Comparison of ENCODE assay signal across 23 cellular contexts in genomic region chr3:156834962-156835535, GRCh38. TPM values are rescaled to one million over a fixed set of nuclear protein-coding genes. Genes with fewer than 3 reads are reported as not detected.
DNase-seq lines count a peak whose midpoint lies in the region; ATAC-seq and TF ChIP-seq lines count a peak whose summit lies in the region.
"Had no signal": no experiment of that assay in that cellular context is flagged by ENCODE, and none has a peak within 500 bp of the region (broad histone marks: within the 10 kb centered on the region; RNA-seq: fewer than 3 reads in every experiment).

No MANE protein-coding gene starts in this region.

- H3K4me3 ChIP-seq in A673 (ENCODE audit: low read depth, low read length, poor library complexity, severe bottlenecking) = peak overlapping the region; percentile 8
- H3K4me3 ChIP-seq in IMR-90 (ENCODE audit: insufficient read depth, low read depth, low read length) = no peak overlapping the region
- H3K4me3 ChIP-seq: K562, MG63, SJSA1 had no signal

- H4K8ac ChIP-seq in IMR-90 (ENCODE audit: low read depth in 2 of 2, low read length in 2 of 2) = no peak overlapping the region

- H4K5ac ChIP-seq in IMR-90 (ENCODE audit: low read depth, low read length) = no peak overlapping the region

- CTCF ChIA-PET in A673 (lab: Charles Lee) (no interaction called here), IMR-90 (lab: Yijun Ruan, JAX) (no interaction called here)

- peaks cover 44% of the 10 kb centered on the region for H3K4me1 ChIP-seq in A673 (ENCODE audit: insufficient read depth, low read length, poor library complexity, severe bottlenecking)
- H3K4me1 ChIP-seq in IMR-90 (ENCODE audit: control insufficient read depth, insufficient read depth, low read length) = peaks cover 3% of the 10 kb centered on the region; the same call in 1 of the 2 replicates
- H3K4me1 ChIP-seq: BE2C had no signal

- POLR2A ChIA-PET in A673 (lab: Charles Lee; ENCODE audit: low non-redundant PET) (no interaction called here), IMR-90 (lab: Charles Lee; ENCODE audit: unreplicated experiment) (no interaction called here)

- no peak overlapping the region for H3K18ac ChIP-seq in IMR-90 (ENCODE audit: low read depth, low read length)

- no peak overlapping the region for H3K14ac ChIP-seq in IMR-90 (replicated peaks; ENCODE audit: low read depth, low read length)

- no peak overlapping the region for H3K4me2 ChIP-seq in IMR-90 (ENCODE audit: low read depth, low read length)

- ATAC-seq in GM21367 (IDR thresholded peaks at IDR 0.05; ENCODE audit: unreplicated experiment) (peak; percentile 62), HG02759 (IDR thresholded peaks at IDR 0.05; ENCODE audit: unreplicated experiment) (peak; percentile 48), IMR-90 (ENCODE audit: low read depth) (no peak), GM18517 (IDR thresholded peaks at IDR 0.05; ENCODE audit: unreplicated experiment) (no peak), GM19455 (IDR thresholded peaks at IDR 0.05; ENCODE audit: unreplicated experiment) (no peak), GM18498 (IDR thresholded peaks at IDR 0.05; ENCODE audit: unreplicated experiment) (no peak)
- ATAC-seq: K562, Right ventricle myocardium inferior had no signal

- BruUV-seq in A673 (replicated peaks; lab: Mats Ljungman, UMichigan) = no TSS peak
- no TSS peak for BruUV-seq in IMR-90 (replicated peaks; lab: Mats Ljungman, UMichigan)

- no peak overlapping the region for H3K4ac ChIP-seq in IMR-90 (ENCODE audit: low read depth, low read length)

- no peak overlapping the region for H2AFZ ChIP-seq in IMR-90 (replicated peaks; ENCODE audit: low read length, poor library complexity)

- H3K36me3 ChIP-seq in A673 (ENCODE audit: insufficient read depth, low read length, poor library complexity, severe bottlenecking) = no peaks in the 10 kb centered on the region
- no peaks in the 10 kb centered on the region for H3K36me3 ChIP-seq in IMR-90 (ENCODE audit: control insufficient read depth, insufficient read depth, low read length)
- H3K36me3 ChIP-seq: BE2C, MG63, SJSA1 had no signal

- DNase-seq in A673 (ENCODE audit: low spot score) (peak; percentile 86), IMR-90 (no peak), SW 1271 (lab: John Stamatoyannopoulos, UW) (no peak)
- DNase-seq: 8988T, BE2C, DMS79, GOT3, MG63, NCI-H1092, NCI-H1436 treated with DMSO at 0.1 percent for 48 hours, NCI-H2029, NCI-H226, NCI-H524, NCI-H774, T1000 had no signal

- H3K27me3 ChIP-seq in A673 (replicated peaks; ENCODE audit: insufficient read depth, low read depth, low read length, poor library complexity) (no peaks in the 10 kb centered on the region), IMR-90 (ENCODE audit: control insufficient read depth, insufficient read depth, low read length) (no peaks in the 10 kb centered on the region)
- H3K27me3 ChIP-seq: BE2C, MG63, SJSA1 had no signal

- in situ Hi-C loops in IMR-90 (cut with MboI; ENCODE audit: low sequenced_read_pairs) = loop anchor here (25.0 kb wide), 1 partner anchor 298 kb away; no protein-coding TSS in a partner anchor

- intact Hi-C loops in A673 (cut with micrococcal nuclease; ENCODE audit: unreplicated experiment) (no loop called here), IMR-90 (cut with micrococcal nuclease) (no loop called here)

- WGBS in IMR-90 (ENCODE audit: extremely low coverage in 2 of 2, insufficient read length in 1 of 2), 2 experiments = 100% methylated on average over 1 of the region's 5 CpGs; no CpG with 5 or more reads in 1 of the 2 experiments

- H2BK120ac ChIP-seq in IMR-90 (ENCODE audit: low read depth, low read length) = no peak overlapping the region

- TF ChIP-seq RAD21 in IMR-90 (IDR thresholded peaks at IDR 0.05; ENCODE audit: low read length) = no peak

- peak overlapping the region; percentile 60 for H3K27ac ChIP-seq in A673 (ENCODE audit: low read depth, low read length, poor library complexity, severe bottlenecking)
- H3K27ac ChIP-seq in IMR-90 (ENCODE audit: insufficient read depth, low read length) = no peak overlapping the region
- H3K27ac ChIP-seq: SJSA1 had no signal

- no peaks in the 10 kb centered on the region for H3K9me1 ChIP-seq in IMR-90 (ENCODE audit: insufficient read depth, low read length)

- H2BK20ac ChIP-seq in IMR-90 (ENCODE audit: low read depth, low read length) = 0 out of 2 replicates have a peak overlapping the region, but pooled peaks have one; percentile 11

- no peak for TF ChIP-seq POLR2A in IMR-90 (IDR thresholded peaks at IDR 0.05; ENCODE audit: low read depth, low read length)

- no peak overlapping the region for H2BK5ac ChIP-seq in IMR-90 (ENCODE audit: low read depth, low read length, poor library complexity, severe bottlenecking)

- no peak overlapping the region for H2AK9ac ChIP-seq in IMR-90 (replicated peaks; ENCODE audit: low read depth, low read length, poor library complexity)

- no peak overlapping the region for H3K9ac ChIP-seq in IMR-90 (ENCODE audit: low read depth, low read length)

- H3K23ac ChIP-seq in IMR-90 (ENCODE audit: low read depth, low read length) = no peak overlapping the region

- TF ChIP-seq CTCF in A673 (conservative IDR thresholded peaks at IDR 0.05; ENCODE audit: low read depth, low read length) = no peak
- no peak for TF ChIP-seq CTCF in IMR-90 (conservative IDR thresholded peaks at IDR 0.05; ENCODE audit: low read depth, low read length)

- H2AK5ac ChIP-seq in IMR-90 (ENCODE audit: low read depth, low read length) = no peak overlapping the region

- H2BK15ac ChIP-seq in IMR-90 (ENCODE audit: low read depth, low read length) = no peak overlapping the region

- H4K91ac ChIP-seq in IMR-90 (ENCODE audit: insufficient read depth, low read depth, low read length) = no peak overlapping the region

- dilution Hi-C loops in IMR-90 (cut with HindIII; ENCODE audit: low sequenced_read_pairs, unreplicated experiment) = no loop called here

- H3K56ac ChIP-seq in IMR-90 (ENCODE audit: extremely low read depth, insufficient read depth, low read length) = no peak overlapping the region

- H3K79me1 ChIP-seq in IMR-90 (ENCODE audit: low read depth in 1 of 2, low read length in 2 of 2) = no peaks in the 10 kb centered on the region

- H3K9me3 ChIP-seq in A673 (ENCODE audit: low read depth, low read length, poor library complexity, severe bottlenecking) (no peaks in the 10 kb centered on the region), IMR-90 (ENCODE audit: control insufficient read depth, insufficient read depth, low read length) (no peaks in the 10 kb centered on the region)
- H3K9me3 ChIP-seq: BE2C, MG63, SJSA1 had no signal

- H4K20me1 ChIP-seq in IMR-90 (ENCODE audit: insufficient read depth, low read length) = no peaks in the 10 kb centered on the region

TF ChIP-seq in IMR-90, 13 proteins besides CTCF, POLR2A, EP300 and RAD21:
- TF ChIP-seq MXI1 (IDR thresholded peaks at IDR 0.05; ENCODE audit: borderline replicate concordance, low read depth, low read length) (no peak), MAZ (IDR thresholded peaks at IDR 0.05; ENCODE audit: borderline replicate concordance, low read depth, low read length) (no peak), BHLHE40 (IDR thresholded peaks at IDR 0.05; ENCODE audit: low read depth, low read length) (no peak), FOS (IDR thresholded peaks at IDR 0.05; ENCODE audit: low read depth, low read length) (no peak), RCOR1 (IDR thresholded peaks at IDR 0.05; ENCODE audit: insufficient replicate concordance, low read length) (no peak), CEBPB (IDR thresholded peaks at IDR 0.05; ENCODE audit: low read depth, low read length) (no peak), SMC3 (IDR thresholded peaks at IDR 0.05; ENCODE audit: low read depth, low read length) (no peak), CHD1 (IDR thresholded peaks at IDR 0.05; ENCODE audit: low read depth, low read length) (no peak), NFE2L2 (IDR thresholded peaks at IDR 0.05; ENCODE audit: low read depth, low read length) (no peak), MAFK (IDR thresholded peaks at IDR 0.05; ENCODE audit: low read depth, low read length) (no peak)
- TF ChIP-seq, protein P1, sequence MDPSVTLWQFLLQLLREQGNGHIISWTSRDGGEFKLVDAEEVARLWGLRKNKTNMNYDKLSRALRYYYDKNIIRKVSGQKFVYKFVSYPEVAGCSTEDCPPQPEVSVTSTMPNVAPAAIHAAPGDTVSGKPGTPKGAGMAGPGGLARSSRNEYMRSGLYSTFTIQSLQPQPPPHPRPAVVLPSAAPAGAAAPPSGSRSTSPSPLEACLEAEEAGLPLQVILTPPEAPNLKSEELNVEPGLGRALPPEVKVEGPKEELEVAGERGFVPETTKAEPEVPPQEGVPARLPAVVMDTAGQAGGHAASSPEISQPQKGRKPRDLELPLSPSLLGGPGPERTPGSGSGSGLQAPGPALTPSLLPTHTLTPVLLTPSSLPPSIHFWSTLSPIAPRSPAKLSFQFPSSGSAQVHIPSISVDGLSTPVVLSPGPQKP (IDR thresholded peaks at IDR 0.05; ENCODE audit: borderline replicate concordance, low read depth, low read length) = no peak
TF ChIP-seq in IMR-90: peak in this region for 0.

RNA-seq across cellular contexts. Expression of gene LEKR1, which starts 8.9 kb away (rescaled TPM):
- total RNA-seq in A673 (2021) (0.76 and 0.90 TPM in 2 replicates), IMR-90 (2012; rRNA removed) (0.36 and 0.56 TPM in 2 replicates)
- polyA plus RNA-seq in IMR-90 (2012; rRNA removed) = 0.10 and 0.19 TPM in 2 replicates
- polyA plus RNA-seq in IMR-90 (2012; cell fraction: cytosol; rRNA removed) = 0.05 TPM in 2 replicates
- polyA plus RNA-seq in IMR-90 (2012; cell fraction: nucleus; rRNA removed; ENCODE audit: low replicate concordance) = 0.14 and 0.31 TPM in 2 replicates

Comparison
In these comparisons a context has a peak if more than half of its experiments do, and no peak if none do; other contexts are left out.
1. ATAC-seq: peak in GM21367 (single experiment) and HG02759 (single experiment); none in IMR-90 (single experiment), GM18517 (single experiment), GM19455 (single experiment) and GM18498 (single experiment).